ENCODE assay signal across 21 cellular contexts in the genomic region with DNA sequence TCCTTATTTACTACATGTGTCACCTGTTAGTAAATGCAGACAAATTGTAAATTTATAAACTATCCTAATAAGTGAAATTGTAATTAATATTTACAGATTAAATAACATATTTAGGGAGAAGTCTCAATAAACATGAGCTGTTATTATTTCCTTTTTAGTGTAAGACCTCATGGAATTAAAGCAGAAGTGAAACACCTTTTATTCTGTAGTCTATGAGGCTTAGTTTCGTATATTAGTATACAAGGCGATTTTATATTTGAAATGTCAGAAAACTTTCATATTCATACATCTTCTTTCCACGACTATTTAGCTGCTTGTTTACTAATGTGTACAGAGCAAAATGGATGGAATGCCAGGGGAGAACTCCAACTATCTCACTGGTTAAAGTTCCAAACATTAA.
DNase-seq lines count a peak whose midpoint lies in the region; ATAC-seq lines count a peak whose summit lies in the region.
"Had no signal": no experiment of that assay in that cellular context is flagged by ENCODE, and none has a peak within 500 bp of the region (broad histone marks: within the 10 kb centered on the region; RNA-seq: fewer than 3 reads in every experiment).

No MANE protein-coding gene starts in this region.

- H3K27me3 Mint-ChIP-seq in stimulated activated naive B cell treated with anti-CD40 and anti-IgM and Interleukin-4, amounts not matched to agents 10 μg/mL and 1 μg/mL and 100 μg/mL, for 72 hours = no peaks in the 10 kb centered on the region
- H3K27me3 Mint-ChIP-seq: CD4-positive, alpha-beta memory T cell had no signal

- no peaks in the 10 kb centered on the region for H3K36me3 ChIP-seq in endocrine pancreas (ENCODE audit: control insufficient read depth, insufficient read depth, low read length)
- H3K36me3 ChIP-seq: BLaER1 had no signal

- peak overlapping the region; percentile 38 for H3K4me3 ChIP-seq in endocrine pancreas (ENCODE audit: control insufficient read depth, insufficient read depth, low read length)
- H3K4me3 ChIP-seq in right cardiac atrium (ENCODE audit: low read length) = no peak overlapping the region
- H3K4me3 ChIP-seq: BLaER1, SK-N-MC had no signal

- H3K36me3 Mint-ChIP-seq in stimulated activated naive B cell treated with anti-CD40 and anti-IgM and Interleukin-4, amounts not matched to agents 10 μg/mL and 1 μg/mL and 100 μg/mL, for 72 hours = peaks cover 0 to 7% of the 10 kb centered on the region in 2 donors
- H3K36me3 Mint-ChIP-seq: CD4-positive, alpha-beta memory T cell had no signal

- no peak overlapping the region for H3K27ac ChIP-seq in right cardiac atrium (ENCODE audit: low read length)
- H3K27ac ChIP-seq: BLaER1, KMS-11, RWPE1, SK-N-MC had no signal

- 85% methylated on average over 3 of the region's 3 CpGs for WGBS in right cardiac atrium

- no peak overlapping the region for H3K9ac ChIP-seq in endocrine pancreas (ENCODE audit: control insufficient read depth, insufficient read depth, low read length)
- H3K9ac ChIP-seq: BLaER1, KMS-11 had no signal

- intact Hi-C loops in right cardiac atrium (cut with DNase I) = no loop called here

- peaks cover 16 to 20% of the 10 kb centered on the region in 2 donors for H3K4me1 Mint-ChIP-seq in stimulated activated naive B cell treated with anti-CD40 and anti-IgM and Interleukin-4, amounts not matched to agents 10 μg/mL and 1 μg/mL and 100 μg/mL, for 72 hours
- H3K4me1 Mint-ChIP-seq: CD4-positive, alpha-beta memory T cell had no signal

- H3K27me3 ChIP-seq in endocrine pancreas (ENCODE audit: control insufficient read depth, insufficient read depth, low read length) (no peaks in the 10 kb centered on the region), right cardiac atrium (ENCODE audit: control insufficient read depth, insufficient read depth) (no peaks in the 10 kb centered on the region)
- H3K27me3 ChIP-seq: BLaER1 had no signal

- H3K9me3 ChIP-seq in endocrine pancreas (ENCODE audit: control insufficient read depth, low read length) (no peaks in the 10 kb centered on the region), right cardiac atrium (ENCODE audit: control insufficient read depth, low read length) (no peaks in the 10 kb centered on the region)
- H3K9me3 ChIP-seq: BLaER1, Caco-2 had no signal

- H3K27ac Mint-ChIP-seq in stimulated activated naive B cell treated with anti-CD40 and anti-IgM and Interleukin-4, amounts not matched to agents 10 μg/mL and 1 μg/mL and 100 μg/mL, for 72 hours = no peak overlapping the region
- H3K27ac Mint-ChIP-seq: CD4-positive, alpha-beta memory T cell had no signal

- DNase-seq in stimulated activated naive B cell treated with anti-CD40 and anti-IgM and Interleukin-4, amounts not matched to agents 10 μg/mL and 1 μg/mL and 100 μg/mL, for 72 hours = no peak
- DNase-seq in right cardiac atrium = no peak
- no peak for DNase-seq in SW 1271 (lab: John Stamatoyannopoulos, UW)
- DNase-seq in mucosa of gallbladder (ENCODE audit: low spot score) = no peak
- DNase-seq: Caco-2; CD4-positive, alpha-beta memory T cell; DND-41; IMR-90; NCI-H1092; NCI-H1436; NCI-H187 treated with DMSO at 0.1 percent for 48 hours; NCI-H69; NK-92 treated with Interleukin-12 subunit alpha and Interleukin-12 subunit beta, amount 100 ng/mL, for 24 hours; SHP77 treated with DMSO at 0.1 percent for 48 hours had no signal

- peaks cover 5% of the 10 kb centered on the region for H3K4me1 ChIP-seq in endocrine pancreas (ENCODE audit: control insufficient read depth, insufficient read depth, low read length)
- no peaks in the 10 kb centered on the region for H3K4me1 ChIP-seq in right cardiac atrium (ENCODE audit: control insufficient read depth, insufficient read depth, low read length)
- H3K4me1 ChIP-seq: BLaER1, Caco-2 had no signal

- H3K4me3 Mint-ChIP-seq in stimulated activated naive B cell treated with anti-CD40 and anti-IgM and Interleukin-4, amounts not matched to agents 10 μg/mL and 1 μg/mL and 100 μg/mL, for 72 hours = no peak overlapping the region
- H3K4me3 Mint-ChIP-seq: CD4-positive, alpha-beta memory T cell had no signal

- ATAC-seq in GM18511 (IDR thresholded peaks at IDR 0.05; ENCODE audit: unreplicated experiment) = peak; percentile 72
- peak; percentile 73 for ATAC-seq in HG03342 (IDR thresholded peaks at IDR 0.05; ENCODE audit: unreplicated experiment)
- peak; percentile 61 to 65 for ATAC-seq in stimulated activated naive B cell treated with anti-CD40 and anti-IgM and Interleukin-4, amounts not matched to agents 10 μg/mL and 1 μg/mL and 100 μg/mL, for 72 hours (replicated peaks)
- ATAC-seq in right cardiac atrium = no peak

- peaks cover 0 to 4% of the 10 kb centered on the region in 2 donors for H3K9me3 Mint-ChIP-seq in stimulated activated naive B cell treated with anti-CD40 and anti-IgM and Interleukin-4, amounts not matched to agents 10 μg/mL and 1 μg/mL and 100 μg/mL, for 72 hours

Comparison
In these comparisons a context has a peak if more than half of its experiments do, and no peak if none do; other contexts are left out.
1. ATAC-seq: peak in GM18511 (single experiment), HG03342 (single experiment) and stimulated activated naive B cell treated with anti-CD40 and anti-IgM and Interleukin-4, amounts not matched to agents 10 μg/mL and 1 μg/mL and 100 μg/mL, for 72 hours (2 of 2); none in right cardiac atrium (0 of 2).